In the genomic region with DNA sequence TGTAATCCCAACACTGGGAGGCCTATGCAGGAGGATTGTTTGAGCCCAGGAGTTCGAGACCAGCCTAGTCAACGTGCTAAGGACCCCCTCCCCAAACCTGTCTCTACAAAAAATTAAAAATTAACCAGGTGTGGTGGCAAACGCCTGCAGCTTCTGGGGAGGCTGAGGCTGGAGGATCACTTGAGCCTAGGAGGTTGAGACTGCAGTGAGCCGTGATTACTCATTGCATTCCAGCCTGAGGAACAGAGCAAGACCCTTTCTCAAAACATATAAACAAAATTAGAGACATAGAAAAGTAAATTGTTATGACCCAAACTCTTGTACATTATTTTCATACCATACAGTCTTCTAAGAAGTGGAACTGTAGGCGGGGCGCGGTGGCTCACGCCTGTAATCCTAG, we compare ENCODE assay signal across 8 cellular contexts. TPM values are rescaled to one million over a fixed set of nuclear protein-coding genes. Genes with fewer than 3 reads are reported as not detected.
A peak's percentile ranks its signal among the peaks of the same experiment; 100 is the strongest.
DNase-seq lines count a peak whose midpoint lies in the region; ATAC-seq and TF ChIP-seq lines count a peak whose summit lies in the region.

No MANE protein-coding gene starts in this region.

- H3K9me3 Mint-ChIP-seq in glutamatergic neuron (ENCODE audit: unreplicated experiment): peaks cover 6% of the 10 kb centered on the region

- no peak for ATAC-seq in GM18519 (IDR thresholded peaks at IDR 0.05; ENCODE audit: low FRiP score, unreplicated experiment)

- peak overlapping the region; percentile 93 for H3K27ac Mint-ChIP-seq in glutamatergic neuron (ENCODE audit: unreplicated experiment)

- H3K9ac ChIP-seq in GM23248: peak overlapping the region; percentile 97
- peak overlapping the region; percentile 87 to 92 (median 92) for H3K9ac ChIP-seq in skeletal muscle tissue (ENCODE audit: low read depth in 1 of 3, low read length in 3 of 3)

- H3K9me2 ChIP-seq in GM23248 (ENCODE audit: insufficient read depth): no peaks in the 10 kb centered on the region

- no peaks in the 10 kb centered on the region for H3K4me1 Mint-ChIP-seq in glutamatergic neuron (ENCODE audit: low read depth, unreplicated experiment)

- no peaks in the 10 kb centered on the region for H4K20me1 ChIP-seq in GM23248 (ENCODE audit: insufficient read depth)

- H3K9me3 ChIP-seq in GM23248 (ENCODE audit: low read depth) (no peaks in the 10 kb centered on the region), skeletal muscle tissue (ENCODE audit: control insufficient read depth in 3 of 3, low read length in 3 of 3) (no peaks in the 10 kb centered on the region)

- H3K79me2 ChIP-seq in GM23248 (ENCODE audit: insufficient read depth): peaks cover 82% of the 10 kb centered on the region

- H3K4me3 Mint-ChIP-seq in glutamatergic neuron (ENCODE audit: unreplicated experiment): peak overlapping the region; percentile 97

- WGBS in GM23248 (ENCODE audit: low coverage in 1 of 2, low lambda C conversion rate in 2 of 2, missing lambda C conversion rate in 2 of 2), 2 experiments: 89 to 91% methylated on average over 8 of the region's 8 CpGs

- TF ChIP-seq CTCF in VCaP (conservative IDR thresholded peaks at IDR 0.05) (no peak), glutamatergic neuron (IDR thresholded peaks at IDR 0.05; ENCODE audit: partially characterized antibody, unreplicated experiment) (no peak)

- DNase-seq in GM23248 (no peak), glutamatergic neuron (no peak), hepatic stellate cell (ENCODE audit: low spot score) (no peak), COR-L47 (lab: John Stamatoyannopoulos, UW) (no peak)
- DNase-seq in central memory CD4-positive, alpha-beta T cell: no peak

- H3K27me3 Mint-ChIP-seq in glutamatergic neuron (ENCODE audit: unreplicated experiment): no peaks in the 10 kb centered on the region

- in situ Hi-C loops in GM23248 (cut with MboI): loop anchor here (25.0 kb wide), 1 partner anchor 168 kb away; no protein-coding TSS in a partner anchor

- H3K4me3 ChIP-seq in GM23248: peak overlapping the region; percentile 97
- H3K4me3 ChIP-seq in skeletal muscle tissue (ENCODE audit: low read length in 3 of 3): peak overlapping the region; percentile 90 to 96 (median 94)

- H3K4me1 ChIP-seq in GM23248 (ENCODE audit: insufficient read depth) (peaks cover 18% of the 10 kb centered on the region), skeletal muscle tissue (ENCODE audit: control insufficient read depth in 3 of 3, insufficient read depth in 3 of 3, low read length in 3 of 3) (peaks cover 8 to 26% (median 11%) of the 10 kb centered on the region in 3 donors)

- H3K36me3 Mint-ChIP-seq in glutamatergic neuron (ENCODE audit: unreplicated experiment): no peaks in the 10 kb centered on the region

- H3K27ac ChIP-seq in GM23248 (peak overlapping the region; percentile 78), VCaP (peak overlapping the region; percentile 94), skeletal muscle tissue (ENCODE audit: low read depth, low read length) (no peak overlapping the region)

- H3K4me2 ChIP-seq in GM23248 (ENCODE audit: unreplicated experiment): peak overlapping the region; percentile 92

- H3K36me3 ChIP-seq in GM23248 (ENCODE audit: low read depth): no peaks in the 10 kb centered on the region
- H3K36me3 ChIP-seq in skeletal muscle tissue (ENCODE audit: control insufficient read depth in 3 of 3, insufficient read depth in 3 of 3, low read length in 3 of 3): no peaks in the 10 kb centered on the region

- H2AFZ ChIP-seq in GM23248: peak overlapping the region; percentile 91

- H3K27me3 ChIP-seq in GM23248 (replicated peaks; ENCODE audit: insufficient read depth) (no peaks in the 10 kb centered on the region), skeletal muscle tissue (ENCODE audit: control insufficient read depth in 3 of 3, insufficient read depth in 3 of 3, low read length in 3 of 3) (no peaks in the 10 kb centered on the region)

- H3F3A ChIP-seq in GM23248 (ENCODE audit: insufficient read depth): no peaks in the 10 kb centered on the region

RNA-seq across cellular contexts. Expression of a gene that starts 1.1 kb away (rescaled TPM):
- total RNA-seq in GM23248 (2014; rRNA removed; shearing (Covaris generic)): 18.9 and 22.9 TPM in 2 replicates
- polyA plus RNA-seq in GM23248 (2016; fragmentation: Nextera tagmentation; extraction: Ambion mirVana): 8.0 and 8.5 TPM in 2 replicates
- total RNA-seq in glutamatergic neuron (ENCODE audit: unreplicated experiment): 48.2 TPM
- 19.8 TPM for total RNA-seq in skeletal muscle tissue

RNA-seq across cellular contexts. Expression of a gene that starts 11.8 kb away (rescaled TPM):
- 18.8 and 22.6 TPM in 2 replicates for total RNA-seq in GM23248 (2014; rRNA removed; shearing (Covaris generic))
- 17.8 TPM in 2 replicates for polyA plus RNA-seq in GM23248 (2016; fragmentation: Nextera tagmentation; extraction: Ambion mirVana)
- total RNA-seq in glutamatergic neuron (ENCODE audit: unreplicated experiment) (80.4 TPM), skeletal muscle tissue (21.9 TPM)
